In genomic region chr7:132656846-132657776, GRCh38 we compare ENCODE assay signal across 8 cellular contexts.
A peak's percentile ranks its signal among the peaks of the same experiment; 100 is the strongest.
DNase-seq lines count a peak whose midpoint lies in the region; TF ChIP-seq lines count a peak whose summit lies in the region.

No MANE protein-coding gene starts in this region.

- H3K4me3 ChIP-seq in AG10803 (ENCODE audit: low read length) (no peak overlapping the region), foreskin fibroblast (ENCODE audit: low read depth in 1 of 2, low read length in 2 of 2) (no peak overlapping the region)

- TF ChIP-seq CTCF in AG10803 (conservative IDR thresholded peaks at IDR 0.05; ENCODE audit: low read length), result peak; percentile 56
- TF ChIP-seq CTCF in GM12872 (IDR thresholded peaks at IDR 0.05; ENCODE audit: insufficient read depth, low read depth, low read length), result peak; percentile 58
- TF ChIP-seq CTCF in foreskin fibroblast (IDR thresholded peaks at IDR 0.05; ENCODE audit: low read depth, low read length), result peak; percentile 38
- no peak for TF ChIP-seq CTCF in GM20000 (IDR thresholded peaks at IDR 0.05; ENCODE audit: extremely low read depth, missing control alignments)

- DNase-seq in AG10803 (ENCODE audit: low read depth), result no peak
- DNase-seq in OCI-M1 (lab: John Stamatoyannopoulos, UW), result peak; percentile 39
- DNase-seq in foreskin fibroblast, result peak in 1 of 2 donors; percentile 29
- DNase-seq in GM20000 (ENCODE audit: low spot score), result no peak
- DNase-seq in central memory CD4-positive, alpha-beta T cell, result no peak
- DNase-seq in 8988T, result no peak
- no peak for DNase-seq in NCI-H226
